In genomic region chr9:135976944-135977343, GRCh38 we compare ENCODE assay signal across 12 cellular contexts.
"Had no signal": no experiment of that assay in that cellular context is flagged by ENCODE, and none has a peak within 500 bp of the region (broad histone marks: within the 10 kb centered on the region; RNA-seq: fewer than 3 reads in every experiment).

No MANE protein-coding gene starts in this region.

- H3K36me3 ChIP-seq: adrenal gland, cardiac muscle cell, sigmoid colon, thyroid gland had no signal

- H3K4me1 ChIP-seq: adrenal gland, foreskin keratinocyte, sigmoid colon, thyroid gland had no signal

- DNase-seq: activated gamma-delta T cell; activated T-cell treated with anti-CD3 and anti-CD28 coated beads, Interleukin-2, amount 50 U/mL, for 72 hours; adrenal gland; foreskin keratinocyte; left ventricle myocardium superior; naive thymus-derived CD8-positive, alpha-beta T cell; sigmoid colon; stimulated activated naive CD4-positive, alpha-beta T cell treated with Interleukin-2 at 50 U/mL for 16 hours; T1000; thyroid gland had no signal

- H3K27ac Mint-ChIP-seq: activated T-cell treated with anti-CD3 and anti-CD28 coated beads, Interleukin-2, amount 50 U/mL, for 72 hours had no signal

- H3K9me3 ChIP-seq: adrenal gland, sigmoid colon, thyroid gland had no signal

- H3K27me3 Mint-ChIP-seq: activated naive CD4-positive, alpha-beta T cell treated with anti-CD3 and anti-CD28 coated beads, Interleukin-2, amount 50 U/mL, for 24 hours; naive thymus-derived CD8-positive, alpha-beta T cell had no signal

- ATAC-seq: activated T-cell treated with anti-CD3 and anti-CD28 coated beads, Interleukin-2, amount 50 U/mL, for 72 hours; foreskin keratinocyte; left ventricle myocardium superior; naive thymus-derived CD8-positive, alpha-beta T cell had no signal

- H3K4me3 Mint-ChIP-seq: activated naive CD4-positive, alpha-beta T cell treated with anti-CD3 and anti-CD28 coated beads, Interleukin-2, amount 50 U/mL, for 24 hours; activated T-cell treated with anti-CD3 and anti-CD28 coated beads, Interleukin-2, amount 50 U/mL, for 72 hours; naive thymus-derived CD8-positive, alpha-beta T cell had no signal

- H3K9me3 Mint-ChIP-seq: activated naive CD4-positive, alpha-beta T cell treated with anti-CD3 and anti-CD28 coated beads, Interleukin-2, amount 50 U/mL, for 24 hours; activated T-cell treated with anti-CD3 and anti-CD28 coated beads, Interleukin-2, amount 50 U/mL, for 72 hours; naive thymus-derived CD8-positive, alpha-beta T cell had no signal

- H3K36me3 Mint-ChIP-seq: activated naive CD4-positive, alpha-beta T cell treated with anti-CD3 and anti-CD28 coated beads, Interleukin-2, amount 50 U/mL, for 24 hours; naive thymus-derived CD8-positive, alpha-beta T cell had no signal

- H3K4me3 ChIP-seq: adrenal gland, cardiac muscle cell, sigmoid colon, thyroid gland had no signal

- H3K27ac ChIP-seq: adrenal gland, cardiac muscle cell, foreskin keratinocyte, sigmoid colon, thyroid gland had no signal

- H3K27me3 ChIP-seq: adrenal gland, thyroid gland had no signal
